8 cellular contexts compared by ENCODE assay signal in genomic region chr10:22475527-22475856, GRCh38.
A peak's percentile ranks its signal among the peaks of the same experiment; 100 is the strongest.
DNase-seq lines count a peak whose midpoint lies in the region; ATAC-seq and TF ChIP-seq lines count a peak whose summit lies in the region.

No MANE protein-coding gene starts in this region.

- H4K20me1 ChIP-seq in smooth muscle cell (ENCODE audit: low read depth): no peaks in the 10 kb centered on the region

- H3K27me3 ChIP-seq in iPS-18a (ENCODE audit: control insufficient read depth, insufficient read depth, low read length): peaks cover 93% of the 10 kb centered on the region
- H3K27me3 ChIP-seq in smooth muscle cell (ENCODE audit: low read depth): peaks cover 67% of the 10 kb centered on the region

- no peaks in the 10 kb centered on the region for H3K36me3 Mint-ChIP-seq in activated CD4-positive, alpha-beta memory T cell treated with anti-CD3 and anti-CD28 coated beads for 36 hours

- peaks cover 57% of the 10 kb centered on the region for H3K27me3 Mint-ChIP-seq in activated CD4-positive, alpha-beta memory T cell treated with anti-CD3 and anti-CD28 coated beads for 36 hours

- ATAC-seq in GM18502 (IDR thresholded peaks at IDR 0.05; ENCODE audit: poor library complexity, unreplicated experiment): no peak

- peak overlapping the region; percentile 94 for H2AFZ ChIP-seq in smooth muscle cell (ENCODE audit: low read depth)

- CTCF ChIA-PET in activated CD4-positive, alpha-beta memory T cell treated with anti-CD3 and anti-CD28 coated beads for 36 hours (lab: Charles Lee): no interaction called here

- H3K4me1 ChIP-seq in iPS-18a (ENCODE audit: control insufficient read depth, low read depth, low read length): peaks cover 4% of the 10 kb centered on the region
- peaks cover 26% of the 10 kb centered on the region for H3K4me1 ChIP-seq in smooth muscle cell (ENCODE audit: low read depth)

- H3K9me3 ChIP-seq in iPS-18a (ENCODE audit: control insufficient read depth, low read depth, low read length) (no peaks in the 10 kb centered on the region), smooth muscle cell (replicated peaks; ENCODE audit: low read depth) (no peaks in the 10 kb centered on the region)

- H3K4me3 Mint-ChIP-seq in activated CD4-positive, alpha-beta memory T cell treated with anti-CD3 and anti-CD28 coated beads for 36 hours: peak overlapping the region; percentile 80

- H3K79me2 ChIP-seq in smooth muscle cell (ENCODE audit: low read depth): no peaks in the 10 kb centered on the region

- H3K4me2 ChIP-seq in smooth muscle cell: peak overlapping the region; percentile 96

- WGBS in smooth muscle cell (ENCODE audit: low lambda C conversion rate): 13% methylated on average over 16 of the region's 16 CpGs

- intact Hi-C loops in activated CD4-positive, alpha-beta memory T cell treated with anti-CD3 and anti-CD28 coated beads for 36 hours (cut with micrococcal nuclease): no loop called here

- H3K9ac ChIP-seq in iPS-18a (ENCODE audit: low read length) (no peak overlapping the region), smooth muscle cell (ENCODE audit: low read depth) (no peak overlapping the region)

- no peaks in the 10 kb centered on the region for H3K36me3 ChIP-seq in iPS-18a (ENCODE audit: control insufficient read depth, low read depth, low read length)
- H3K36me3 ChIP-seq in smooth muscle cell (ENCODE audit: low read depth): no peaks in the 10 kb centered on the region

- H3K4me1 Mint-ChIP-seq in activated CD4-positive, alpha-beta memory T cell treated with anti-CD3 and anti-CD28 coated beads for 36 hours (ENCODE audit: low read depth): peaks cover 13% of the 10 kb centered on the region

- H3F3A ChIP-seq in smooth muscle cell (ENCODE audit: low read depth): no peaks in the 10 kb centered on the region

- no peaks in the 10 kb centered on the region for H3K9me3 Mint-ChIP-seq in activated CD4-positive, alpha-beta memory T cell treated with anti-CD3 and anti-CD28 coated beads for 36 hours

- H3K4me3 ChIP-seq in iPS-18a (ENCODE audit: low read length) (peak overlapping the region; percentile 67), smooth muscle cell (peak overlapping the region; percentile 56)

- TF ChIP-seq CTCF in smooth muscle cell (IDR thresholded peaks at IDR 0.05; ENCODE audit: borderline replicate concordance, insufficient read depth, poor library complexity, severe bottlenecking): no peak

- POLR2A ChIA-PET in activated CD4-positive, alpha-beta memory T cell treated with anti-CD3 and anti-CD28 coated beads for 36 hours (lab: Charles Lee): interaction anchor here (0.8 to 1.2 kb wide), 2 partner anchors 135 to 149 kb away, joined by 3 read pairs; no protein-coding TSS in a partner anchor

- H3K27ac Mint-ChIP-seq in activated CD4-positive, alpha-beta memory T cell treated with anti-CD3 and anti-CD28 coated beads for 36 hours: no peak overlapping the region

- peak; percentile 22 for DNase-seq in NCI-H82 (lab: John Stamatoyannopoulos, UW)
- no peak for DNase-seq in NCI-H82 treated with DMSO at 0.1 percent for 48 hours (lab: John Stamatoyannopoulos, UW; ENCODE audit: unreplicated experiment)
- DNase-seq in activated CD4-positive, alpha-beta memory T cell treated with anti-CD3 and anti-CD28 coated beads for 36 hours: no peak
- DNase-seq in smooth muscle cell (lab: John Stamatoyannopoulos, UW; ENCODE audit: unreplicated experiment): no peak
- no peak for DNase-seq in kidney glomerular epithelial cell (lab: John Stamatoyannopoulos, UW)
- DNase-seq in NCI-H1417 treated with DMSO at 0.1 percent for 48 hours (lab: John Stamatoyannopoulos, UW): no peak

- H3K27ac ChIP-seq in iPS-18a (ENCODE audit: low read length) (no peak overlapping the region), smooth muscle cell (ENCODE audit: low read depth) (no peak overlapping the region)
